9 cellular contexts compared by ENCODE assay signal in the genomic region with DNA sequence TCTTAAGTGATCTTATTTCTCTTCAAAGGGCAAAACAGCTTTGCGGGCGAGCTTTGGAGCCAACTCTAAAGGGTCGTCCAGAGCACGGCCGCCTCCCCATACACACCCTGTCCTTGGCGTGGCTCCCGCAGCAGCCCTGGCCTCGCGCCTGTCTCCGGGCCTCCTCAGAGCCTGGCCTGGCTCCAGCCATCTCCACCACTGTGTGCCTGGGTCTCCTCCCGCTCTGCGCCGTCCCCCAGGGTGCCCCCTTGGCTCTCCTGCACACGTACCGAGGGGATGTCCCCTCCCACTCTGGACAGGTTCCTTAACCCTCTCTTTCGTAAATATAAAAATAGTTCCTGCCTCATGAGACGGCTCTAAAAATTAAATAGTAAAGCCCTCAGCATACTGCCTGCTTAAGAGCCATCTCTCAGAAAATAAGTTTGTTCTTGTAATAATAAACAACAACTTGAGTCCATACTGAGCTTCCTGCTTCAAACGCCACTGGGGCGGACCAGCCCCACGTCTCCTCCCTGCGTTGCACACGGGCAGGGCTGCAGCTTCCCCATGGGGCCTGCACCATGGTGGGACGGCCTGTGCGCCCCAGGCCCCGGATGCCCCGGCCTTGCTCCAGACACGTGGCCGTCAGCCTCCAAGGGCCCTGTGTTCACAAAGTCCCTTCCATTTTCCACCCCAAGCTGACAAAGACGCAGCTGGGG.
DNase-seq lines count a peak whose midpoint lies in the region; ATAC-seq, FAIRE-seq and TF ChIP-seq lines count a peak whose summit lies in the region.
"Had no signal": no experiment of that assay in that cellular context is flagged by ENCODE, and none has a peak within 500 bp of the region (broad histone marks: within the 10 kb centered on the region; RNA-seq: fewer than 3 reads in every experiment).

No MANE protein-coding gene starts in this region.

- H3K27me3 ChIP-seq in small intestine (ENCODE audit: control insufficient read depth in 2 of 2, insufficient read depth in 2 of 2, low read length in 2 of 2), result no peaks in the 10 kb centered on the region

- no peaks in the 10 kb centered on the region for H3K9me3 ChIP-seq in small intestine (ENCODE audit: control insufficient read depth, low read depth)

- peak; percentile 84 for DNase-seq in NCI-H1092 (lab: John Stamatoyannopoulos, UW)
- peak; percentile 86 for DNase-seq in coronary artery (ENCODE audit: low spot score)
- DNase-seq in left lobe of liver (ENCODE audit: low spot score), result peak; percentile 78
- peak; percentile 36 for DNase-seq in small intestine
- DNase-seq in GM20000 (ENCODE audit: low spot score), result no peak
- DNase-seq in RPMI8226, result no peak

- H3K36me3 ChIP-seq in small intestine (ENCODE audit: control insufficient read depth in 2 of 2, insufficient read depth in 2 of 2, low read length in 2 of 2), result no peaks in the 10 kb centered on the region

- H3K27ac ChIP-seq in coronary artery (peak overlapping the region; percentile 41 to 78), small intestine (ENCODE audit: low read depth in 1 of 2, low read length in 1 of 2) (peak overlapping the region in 1 of 2 donors; percentile 34)
- H3K27ac ChIP-seq: C4-2B had no signal

- H3K4me3 ChIP-seq in coronary artery (peak overlapping the region; percentile 33), small intestine (ENCODE audit: low read depth in 1 of 2, low read length in 2 of 2) (no peak overlapping the region)

- no peak for FAIRE-seq in small intestine (lab: Jason Lieb, UNC)

- WGBS in small intestine, 3 donors, result 44 to 54% (median 51%) methylated on average over 29 of the region's 29 CpGs

- H3K4me1 ChIP-seq in small intestine (ENCODE audit: control insufficient read depth in 2 of 2, insufficient read depth in 1 of 2, low read depth in 1 of 2, low read length in 1 of 2), result no peaks in the 10 kb centered on the region

- no peak for TF ChIP-seq CTCF in coronary artery (IDR thresholded peaks at IDR 0.05)
- no peak for TF ChIP-seq CTCF in GM20000 (IDR thresholded peaks at IDR 0.05; ENCODE audit: extremely low read depth, missing control alignments)

- ATAC-seq in left lobe of liver (peak; percentile 75), HG03457 (IDR thresholded peaks at IDR 0.05; ENCODE audit: unreplicated experiment) (no peak), HG02981 (IDR thresholded peaks at IDR 0.05; ENCODE audit: unreplicated experiment) (no peak)

Comparison
In these comparisons a context has a peak if more than half of its experiments do, and no peak if none do; other contexts are left out.
1. DNase-seq: peak in NCI-H1092 (single experiment), coronary artery (single experiment), left lobe of liver (single experiment) and small intestine (single experiment); none in GM20000 (single experiment) and RPMI8226 (single experiment).